26 cellular contexts compared by ENCODE assay signal in the genomic region with DNA sequence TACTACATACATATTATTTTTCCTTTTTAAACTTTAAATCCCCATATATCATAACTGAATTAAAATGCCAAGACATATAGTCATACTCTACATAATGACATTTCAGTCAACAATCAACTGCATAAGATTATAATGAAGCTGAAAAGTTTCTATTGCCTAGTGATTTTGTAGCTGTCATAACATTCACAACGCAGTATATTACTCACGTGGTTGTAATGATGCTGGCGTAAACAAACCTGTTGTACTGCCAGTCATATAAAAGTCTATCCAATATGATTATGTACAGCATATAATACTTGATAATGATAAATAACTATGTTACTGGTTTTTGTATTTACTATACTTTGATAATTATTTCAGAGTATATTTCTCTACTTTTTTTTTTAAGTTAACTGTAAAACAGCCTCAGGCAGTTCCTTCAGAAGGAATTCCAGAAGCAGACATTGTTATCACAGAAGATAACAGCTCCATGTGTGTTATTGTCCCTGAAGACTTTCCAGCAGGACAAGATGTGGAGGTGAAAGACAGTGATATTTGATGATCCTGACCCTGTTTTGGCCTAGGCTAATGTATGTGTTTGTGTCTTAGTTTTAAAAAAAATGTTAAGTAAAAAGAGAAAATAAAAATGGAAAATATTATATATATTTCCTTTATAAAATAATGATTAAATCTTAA.
"Had no signal": no experiment of that assay in that cellular context is flagged by ENCODE, and none has a peak within 500 bp of the region (broad histone marks: within the 10 kb centered on the region; RNA-seq: fewer than 3 reads in every experiment).

No MANE protein-coding gene starts in this region.

- H3K36me3 Mint-ChIP-seq: naive thymus-derived CD4-positive, alpha-beta T cell; stimulated activated effector memory CD8-positive, alpha-beta T cell treated with anti-CD3 and anti-CD28 coated beads, Interleukin-12 subunit alpha, Interleukin-12 subunit beta, amount 100 ng/mL, for 72 hours; type B pancreatic cell had no signal

- H3K9ac ChIP-seq: neural progenitor cell had no signal

- DNase-seq: cerebellar nuclear complex; cortex of kidney; dorsolateral prefrontal cortex; effector CD4-positive, alpha-beta T cell; erythroblast; esophagus squamous epithelium; foreskin melanocyte; hypothalamus; left cardiac atrium; left lung; mesenchymal stem cell; midbrain; naive thymus-derived CD4-positive, alpha-beta T cell; psoas muscle; right cardiac atrium; sigmoid colon; stimulated activated CD4-positive, alpha-beta T cell treated with anti-CD3 and anti-CD28 coated beads, Interleukin-2, amount 100 ng/mL, for 24 hours; stimulated activated CD4-positive, alpha-beta T cell treated with anti-CD3 and anti-CD28 coated beads, Interleukin-4, amount 100 ng/mL, for 24 hours; stimulated activated naive CD4-positive, alpha-beta T cell treated with Interleukin-2 at 50 U/mL for 16 hours; stomach; thyroid gland had no signal

- H3K4me1 ChIP-seq: esophagus squamous epithelium, left lung, neural progenitor cell, psoas muscle, sigmoid colon, stomach, thyroid gland had no signal

- H3K4me3 Mint-ChIP-seq: naive thymus-derived CD4-positive, alpha-beta T cell; nephron; neural progenitor cell; stimulated activated effector memory CD8-positive, alpha-beta T cell treated with anti-CD3 and anti-CD28 coated beads, Interleukin-12 subunit alpha, Interleukin-12 subunit beta, amount 100 ng/mL, for 72 hours; type B pancreatic cell had no signal

- ATAC-seq: left cardiac atrium; left lung; naive thymus-derived CD4-positive, alpha-beta T cell; psoas muscle; right cardiac atrium; stimulated activated effector memory CD8-positive, alpha-beta T cell treated with anti-CD3 and anti-CD28 coated beads, Interleukin-12 subunit alpha, Interleukin-12 subunit beta, amount 100 ng/mL, for 72 hours had no signal

- H3K4me1 Mint-ChIP-seq: naive thymus-derived CD4-positive, alpha-beta T cell; nephron; stimulated activated effector memory CD8-positive, alpha-beta T cell treated with anti-CD3 and anti-CD28 coated beads, Interleukin-12 subunit alpha, Interleukin-12 subunit beta, amount 100 ng/mL, for 72 hours had no signal

- H3K27me3 Mint-ChIP-seq: naive thymus-derived CD4-positive, alpha-beta T cell; type B pancreatic cell had no signal

- H3K36me3 ChIP-seq: esophagus squamous epithelium, left lung, neural progenitor cell, sigmoid colon, stomach, thyroid gland had no signal

- H3K27me3 ChIP-seq: dorsolateral prefrontal cortex, esophagus squamous epithelium, left lung, neural progenitor cell, sigmoid colon, stomach, thyroid gland had no signal

- H3K4me3 ChIP-seq: dorsolateral prefrontal cortex, esophagus squamous epithelium, left lung, neural progenitor cell, psoas muscle, sigmoid colon, stomach, thyroid gland had no signal

- FAIRE-seq: endothelial cell of umbilical vein had no signal

- H3K27ac ChIP-seq: dorsolateral prefrontal cortex, esophagus squamous epithelium, left lung, neural progenitor cell, psoas muscle, sigmoid colon, stomach, thyroid gland had no signal

- H3K9me3 ChIP-seq: esophagus squamous epithelium, sigmoid colon, thyroid gland had no signal

- H3K27ac Mint-ChIP-seq: naive thymus-derived CD4-positive, alpha-beta T cell; nephron; neural progenitor cell; stimulated activated effector memory CD8-positive, alpha-beta T cell treated with anti-CD3 and anti-CD28 coated beads, Interleukin-12 subunit alpha, Interleukin-12 subunit beta, amount 100 ng/mL, for 72 hours; type B pancreatic cell had no signal
